In the genomic region with DNA sequence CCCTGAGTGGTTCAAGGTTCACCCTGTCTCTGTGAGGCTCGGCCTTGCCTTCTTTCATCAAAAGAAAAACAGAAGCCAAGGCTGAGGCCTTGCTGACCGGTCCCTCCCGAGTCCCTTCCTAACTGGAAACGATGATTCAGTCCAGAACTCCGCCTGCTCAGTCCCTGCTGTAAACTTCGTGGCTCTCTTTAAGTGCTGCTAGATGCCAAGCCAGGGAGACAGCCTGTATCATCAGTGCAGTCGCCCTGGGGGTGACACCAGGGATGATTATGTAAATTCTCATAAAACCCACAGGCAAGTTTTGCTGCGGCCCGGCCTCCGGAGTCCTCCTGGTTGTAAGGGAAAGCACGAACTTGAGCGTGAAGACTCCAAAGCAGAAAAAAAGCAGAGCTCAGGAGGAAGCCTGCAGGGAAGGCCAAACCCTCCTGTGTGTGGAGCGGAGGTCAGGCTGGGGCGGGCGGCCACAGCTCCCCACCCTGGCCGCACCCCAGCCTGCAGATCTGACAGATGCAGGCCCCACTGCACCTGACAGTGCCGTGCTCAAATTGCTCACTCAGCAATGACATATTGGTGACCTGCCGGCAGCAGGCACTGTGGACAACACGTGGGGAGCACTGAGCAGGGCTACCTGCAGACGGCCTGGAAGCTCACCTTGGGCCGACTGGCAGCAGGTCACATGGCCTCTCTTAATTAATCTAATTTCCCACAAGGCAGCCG, we compare ENCODE assay signal across 19 cellular contexts.
"Had no signal": no experiment of that assay in that cellular context is flagged by ENCODE, and none has a peak within 500 bp of the region (broad histone marks: within the 10 kb centered on the region; RNA-seq: fewer than 3 reads in every experiment).

No MANE protein-coding gene starts in this region.

- H3K36me3 ChIP-seq: cardiac muscle cell, left ventricle myocardium inferior had no signal

- ATAC-seq: activated CD8-positive, alpha-beta memory T cell treated with anti-CD3 and anti-CD28 coated beads, Interleukin-2, amount 10 ng/mL, durations not matched to agents 7 days and 5 days; esophagus mucosa; psoas muscle; SK-N-SH treated with all-trans-retinoic acid at 6 μM for 48 hours had no signal

- H3K27me3 ChIP-seq: cardiac muscle cell, testis had no signal

- DNase-seq: activated CD4-positive, alpha-beta memory T cell treated with anti-CD3 and anti-CD28 coated beads for 36 hours; activated CD4-positive, alpha-beta T cell treated with anti-CD3 and anti-CD28 coated beads for 1 hour; activated CD8-positive, alpha-beta memory T cell treated with anti-CD3 and anti-CD28 coated beads, Interleukin-2, amount 10 ng/mL, durations not matched to agents 7 days and 5 days; activated naive CD4-positive, alpha-beta T cell treated with anti-CD3 and anti-CD28 coated beads, Interleukin-2, amount 10 ng/mL, durations not matched to agents 7 days and 5 days; activated T-cell treated with anti-CD3 and anti-CD28 coated beads, Interleukin-2, amount 50 U/mL, for 24 hours; hypothalamus; left ventricle myocardium inferior; mesendoderm; stimulated activated CD4-positive, alpha-beta T cell treated with anti-CD3 and anti-CD28 coated beads, Interleukin-15, amount 100 ng/mL, for 24 hours; stimulated activated CD4-positive, alpha-beta T cell treated with anti-CD3 and anti-CD28 coated beads, Interleukin-4, amount 100 ng/mL, for 1 hour; stimulated activated naive CD4-positive, alpha-beta T cell treated with Interleukin-2 at 50 U/mL for 16 hours; T-helper 1 cell; testis had no signal

- H3K27ac ChIP-seq: cardiac muscle cell, coronary artery, left ventricle myocardium inferior, psoas muscle, testis, VCaP had no signal

- H3K4me3 ChIP-seq: cardiac muscle cell, coronary artery, left ventricle myocardium inferior, psoas muscle, testis had no signal

- H3K9me3 ChIP-seq: testis had no signal
